Comparison of ENCODE assay signal across 8 cellular contexts in genomic region chr14:39102265-39102968, GRCh38. TPM values are rescaled to one million over a fixed set of nuclear protein-coding genes. Genes with fewer than 3 reads are reported as not detected.
DNase-seq lines count a peak whose midpoint lies in the region; ATAC-seq, FAIRE-seq and TF ChIP-seq lines count a peak whose summit lies in the region.

No MANE protein-coding gene starts in this region.

- H3K4me3 ChIP-seq in A673 (ENCODE audit: low read depth, low read length, poor library complexity, severe bottlenecking) (peak overlapping the region; percentile 73), OCI-LY3 (ENCODE audit: low read length) (peak overlapping the region; percentile 90), left lung (peak overlapping the region; percentile 73 to 89), subcutaneous abdominal adipose tissue (ENCODE audit: low read depth in 1 of 5, low read length in 5 of 5) (peak overlapping the region; percentile 74 to 96 (median 85))

- H3K27me3 Mint-ChIP-seq in chondrocyte (ENCODE audit: low read depth): no peaks in the 10 kb centered on the region

- FAIRE-seq in GM19239 (lab: Jason Lieb, UNC): no peak

- H3K4me3 Mint-ChIP-seq in chondrocyte (ENCODE audit: unreplicated experiment): peak overlapping the region; percentile 80

- TSS peak; percentile 50 for BruUV-seq in A673 (replicated peaks; lab: Mats Ljungman, UMichigan)

- H3K4me2 ChIP-seq in OCI-LY3 (ENCODE audit: low read length): peak overlapping the region; percentile 98

- peaks cover 52% of the 10 kb centered on the region for H3K4me1 Mint-ChIP-seq in chondrocyte (ENCODE audit: low read depth)

- H3K9me3 ChIP-seq in A673 (ENCODE audit: low read depth, low read length, poor library complexity, severe bottlenecking) (no peaks in the 10 kb centered on the region), OCI-LY3 (ENCODE audit: insufficient read depth, low read length) (no peaks in the 10 kb centered on the region), left lung (no peaks in the 10 kb centered on the region), subcutaneous abdominal adipose tissue (ENCODE audit: control insufficient read depth in 5 of 5, low read length in 5 of 5) (no peaks in the 10 kb centered on the region)

- TF ChIP-seq CTCF in A673 (conservative IDR thresholded peaks at IDR 0.05; ENCODE audit: low read depth, low read length) (no peak), OCI-LY3 (IDR thresholded peaks at IDR 0.05; ENCODE audit: low read depth, low read length) (no peak), chondrocyte (IDR thresholded peaks at IDR 0.05) (no peak), left lung (IDR thresholded peaks at IDR 0.05) (no peak)

- H3K9me3 Mint-ChIP-seq in chondrocyte (ENCODE audit: low read depth): no peaks in the 10 kb centered on the region

- H3K9ac ChIP-seq in OCI-LY3 (ENCODE audit: low read length): peak overlapping the region; percentile 93
- peak overlapping the region; percentile 42 to 96 (median 95) for H3K9ac ChIP-seq in subcutaneous abdominal adipose tissue (ENCODE audit: low read length in 5 of 5)

- no peaks in the 10 kb centered on the region for H3K36me3 ChIP-seq in A673 (ENCODE audit: insufficient read depth, low read length, poor library complexity, severe bottlenecking)
- H3K36me3 ChIP-seq in OCI-LY3 (replicated peaks; ENCODE audit: low read depth, low read length): peaks cover 3% of the 10 kb centered on the region
- no peaks in the 10 kb centered on the region for H3K36me3 ChIP-seq in left lung
- no peaks in the 10 kb centered on the region for H3K36me3 ChIP-seq in subcutaneous abdominal adipose tissue (ENCODE audit: control insufficient read depth in 5 of 5, insufficient read depth in 5 of 5, low read length in 5 of 5)

- H4K20me1 ChIP-seq in OCI-LY3 (ENCODE audit: insufficient read depth, low read length): peaks cover 11% of the 10 kb centered on the region

- POLR2A ChIA-PET in A673 (lab: Charles Lee; ENCODE audit: low non-redundant PET): interaction anchor here (0.5 kb wide), 1 partner anchor 9 kb away, joined by 6 read pairs; no protein-coding TSS in a partner anchor

- peak overlapping the region; percentile 59; the same call in 1 of the 2 replicates for H2AFZ ChIP-seq in OCI-LY3 (ENCODE audit: low read depth, low read length)

- H3K27ac Mint-ChIP-seq in chondrocyte (ENCODE audit: unreplicated experiment): peak overlapping the region; percentile 95

- CTCF ChIA-PET in A673 (lab: Charles Lee): no interaction called here

- peak; percentile 10 for DNase-seq in A673 (ENCODE audit: low spot score)
- DNase-seq in GM04504 (ENCODE audit: low read depth): peak; percentile 23
- peak; percentile 94 for DNase-seq in chondrocyte (ENCODE audit: low spot score)
- no peak for DNase-seq in left lung
- DNase-seq in GM19239 (ENCODE audit: insufficient read length, low spot score): no peak

- H3K79me2 ChIP-seq in OCI-LY3 (ENCODE audit: low read length): peaks cover 61% of the 10 kb centered on the region

- intact Hi-C loops in A673 (cut with micrococcal nuclease; ENCODE audit: unreplicated experiment) (no loop called here), left lung (cut with DNase I) (loop anchor here in 1 of 2 donors (10.0 kb wide), 1 partner anchor 262 kb away; no protein-coding TSS in a partner anchor)

- ATAC-seq in HG02884 (IDR thresholded peaks at IDR 0.05; ENCODE audit: unreplicated experiment) (peak; percentile 4), left lung (peak; percentile 63)

- H3K27ac ChIP-seq in A673 (ENCODE audit: low read depth, low read length, poor library complexity, severe bottlenecking) (peak overlapping the region; percentile 92), OCI-LY3 (ENCODE audit: low read length) (peak overlapping the region; percentile 66), left lung (peak overlapping the region; percentile 95 to 96), subcutaneous abdominal adipose tissue (ENCODE audit: low read depth, low read length) (peak overlapping the region; percentile 94)

- H3K36me3 Mint-ChIP-seq in chondrocyte (ENCODE audit: low read depth): no peaks in the 10 kb centered on the region

- H3K4me1 ChIP-seq in A673 (ENCODE audit: insufficient read depth, low read length, poor library complexity, severe bottlenecking): no peaks in the 10 kb centered on the region
- peaks cover 10% of the 10 kb centered on the region; the same call in 1 of the 2 replicates for H3K4me1 ChIP-seq in OCI-LY3 (ENCODE audit: low read length)
- H3K4me1 ChIP-seq in left lung: peaks cover 16 to 47% of the 10 kb centered on the region in 2 donors
- peaks cover 0 to 36% (median 22%) of the 10 kb centered on the region in 5 donors for H3K4me1 ChIP-seq in subcutaneous abdominal adipose tissue (ENCODE audit: control insufficient read depth in 5 of 5, insufficient read depth in 5 of 5, low read length in 5 of 5)

- no peaks in the 10 kb centered on the region for H3K27me3 ChIP-seq in A673 (replicated peaks; ENCODE audit: insufficient read depth, low read depth, low read length, poor library complexity)
- no peaks in the 10 kb centered on the region for H3K27me3 ChIP-seq in OCI-LY3 (ENCODE audit: low read depth, low read length)
- H3K27me3 ChIP-seq in left lung: no peaks in the 10 kb centered on the region
- H3K27me3 ChIP-seq in subcutaneous abdominal adipose tissue (ENCODE audit: control insufficient read depth in 5 of 5, insufficient read depth in 4 of 5, low read length in 5 of 5): no peaks in the 10 kb centered on the region

RNA-seq across cellular contexts. Expression of gene SEC23A, which starts 0.6 kb away (rescaled TPM):
- total RNA-seq in A673 (2021) (61.9 and 76.2 TPM in 2 replicates), chondrocyte (244 to 267 TPM (median 246 TPM) in 3 replicates), left lung (10 to 100 TPM; 66.1 to 81.7 TPM)

RNA-seq across cellular contexts. Expression of gene GEMIN2, which starts 11.7 kb away (rescaled TPM):
- total RNA-seq in A673 (2021) (27.7 and 32.7 TPM in 2 replicates), chondrocyte (12.4 to 17.7 TPM (median 14.0 TPM) in 3 replicates), left lung (10 to 100 TPM in 1 of 2 donors, 1 to 10 TPM in 1; 7.3 to 10.4 TPM)

Comparison
In these comparisons a context has a peak if more than half of its experiments do, and no peak if none do; other contexts are left out.
1. DNase-seq: peak in A673 (single experiment), GM04504 (single experiment) and chondrocyte (single experiment); none in left lung (0 of 2) and GM19239 (single experiment).
2. Peak in every context shown above with its lines, with median percentiles within 50 percentile points of each other: H3K27ac ChIP-seq and H3K4me3 ChIP-seq.